ENCODE assay signal across 22 cellular contexts in the genomic region with DNA sequence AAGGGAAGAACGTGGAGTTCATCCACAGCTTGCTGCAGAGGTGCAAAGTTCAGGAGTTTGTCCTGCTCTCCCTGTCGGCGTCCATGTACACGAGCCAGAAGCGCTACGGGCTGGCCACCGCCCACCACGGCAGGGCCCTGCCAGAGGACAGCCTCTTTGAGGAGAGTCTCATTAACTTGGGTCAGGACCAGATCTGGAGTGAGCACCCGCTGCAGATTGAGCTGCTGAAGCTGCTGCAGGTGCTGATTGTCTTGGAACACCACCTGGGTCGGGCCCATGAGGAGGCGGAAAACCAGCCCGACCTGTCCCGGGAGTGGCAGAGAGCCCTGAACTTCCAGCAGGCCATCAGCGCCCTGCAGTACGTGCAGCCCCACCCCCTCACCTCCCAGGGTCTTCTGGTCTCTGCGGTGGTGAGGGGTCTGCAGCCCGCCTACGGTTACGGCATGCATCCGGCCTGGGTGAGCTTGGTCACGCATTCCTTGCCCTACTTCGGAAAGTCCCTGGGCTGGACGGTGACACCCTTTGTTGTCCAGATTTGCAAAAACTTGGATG.
A peak's percentile ranks its signal among the peaks of the same experiment; 100 is the strongest.
DNase-seq lines count a peak whose midpoint lies in the region; ATAC-seq, FAIRE-seq and TF ChIP-seq lines count a peak whose summit lies in the region.
"Had no signal": no experiment of that assay in that cellular context is flagged by ENCODE, and none has a peak within 500 bp of the region (broad histone marks: within the 10 kb centered on the region; RNA-seq: fewer than 3 reads in every experiment).

No MANE protein-coding gene starts in this region.

- 59% methylated on average over 23 of the region's 23 CpGs for WGBS in liver
- WGBS in HepG2 (ENCODE audit: low lambda C conversion rate): 77% methylated on average over 4 of the region's 23 CpGs
- 76 to 82% methylated on average over 23 of the region's 23 CpGs for WGBS in heart right ventricle, 2 donors

- no peaks in the 10 kb centered on the region for H4K20me1 ChIP-seq in HepG2 (ENCODE audit: insufficient read depth, low read length)

- no peak for TF ChIP-seq RAD21 in liver (IDR thresholded peaks at IDR 0.05)
- no peak for TF ChIP-seq RAD21 in HepG2 (CRISPR knock-in tag; IDR thresholded peaks at IDR 0.05)

- in situ Hi-C loops in HepG2 (cut with HindIII; ENCODE audit: extremely low pct_ligation_motif_present, low pct_unique_long_range_greater_than_20kb): no loop called here

- DNase-seq in HepG2 (ENCODE audit: low spot score) (no peak), nephron progenitor cell (peak; percentile 49), RKO (ENCODE audit: low spot score) (no peak), heart right ventricle (no peak), ascending aorta (ENCODE audit: low spot score in 2 of 2) (no peak)
- DNase-seq: activated CD4-positive, alpha-beta T cell treated with anti-CD3 and anti-CD28 coated beads, Interleukin-2, amount 10 ng/mL, durations not matched to agents 24 days and 14 days; activated naive CD4-positive, alpha-beta T cell treated with anti-CD3 and anti-CD28 coated beads for 36 hours; DMS53; GM23248; head of caudate nucleus; left cardiac atrium; NCI-H2171 had no signal

- H3K9me3 ChIP-seq in liver (ENCODE audit: control insufficient read depth in 4 of 4, low read length in 3 of 4) (no peaks in the 10 kb centered on the region), HepG2 (ENCODE audit: low read length) (no peaks in the 10 kb centered on the region), iPS-18c (ENCODE audit: control insufficient read depth, insufficient read depth, low read length) (no peaks in the 10 kb centered on the region), heart right ventricle (no peaks in the 10 kb centered on the region), ascending aorta (no peaks in the 10 kb centered on the region)
- H3K9me3 ChIP-seq: BLaER1 treated with 17β-estradiol and CSF1 and Interleukin-3, amounts not matched to agents 10 nM and 100 nM; Peyer's patch; tibial nerve had no signal

- no peak overlapping the region for H3K4me3 ChIP-seq in liver (ENCODE audit: low read depth in 1 of 3, low read length in 3 of 3)
- no peak overlapping the region for H3K4me3 ChIP-seq in HepG2 (replicated peaks in 1 of 3; ENCODE audit: insufficient read depth in 1 of 3, low read depth in 2 of 3, low read length in 3 of 3)
- H3K4me3 ChIP-seq in iPS-18c (ENCODE audit: insufficient read depth, low read depth, low read length): peak overlapping the region; percentile 9; the same call in 1 of the 2 replicates
- H3K4me3 ChIP-seq in heart right ventricle: no peak overlapping the region
- no peak overlapping the region for H3K4me3 ChIP-seq in ascending aorta
- H3K4me3 ChIP-seq: BLaER1 treated with 17β-estradiol and CSF1 and Interleukin-3, amounts not matched to agents 10 nM and 100 nM; GM23248; Peyer's patch; tibial nerve had no signal

- H3K4me1 ChIP-seq in liver (ENCODE audit: control insufficient read depth in 4 of 4, insufficient read depth in 4 of 4, low read length in 3 of 4) (peaks cover 0 to 11% (median 3%) of the 10 kb centered on the region in 4 donors), HepG2 (ENCODE audit: insufficient read depth, low read length) (no peaks in the 10 kb centered on the region), heart right ventricle (peaks cover 0 to 5% (median 0%) of the 10 kb centered on the region in 9 donors), ascending aorta (no peaks in the 10 kb centered on the region)
- H3K4me1 ChIP-seq: BLaER1 treated with 17β-estradiol and CSF1 and Interleukin-3, amounts not matched to agents 10 nM and 100 nM; Peyer's patch; tibial nerve had no signal

- intact Hi-C loops in HepG2 (cut with micrococcal nuclease; ENCODE audit: unreplicated experiment) (no loop called here), heart right ventricle (cut with DNase I) (no loop called here), ascending aorta (cut with DNase I) (no loop called here)

- TF ChIP-seq EP300 in HepG2 (IDR thresholded peaks at IDR 0.05; ENCODE audit: low read depth in 2 of 2, low read length in 2 of 2) (no peak), HepG2 (CRISPR knock-in tag; IDR thresholded peaks at IDR 0.05; ENCODE audit: borderline replicate concordance) (no peak)

- H3K36me3 Mint-ChIP-seq in nephron progenitor cell (ENCODE audit: low read depth): peaks cover 5% of the 10 kb centered on the region

- no peak for FAIRE-seq in HepG2 (lab: Jason Lieb, UNC)
- FAIRE-seq: A204.1 had no signal

- ATAC-seq in HepG2: no peak
- ATAC-seq in GM19035 (IDR thresholded peaks at IDR 0.05; ENCODE audit: unreplicated experiment): no peak
- ATAC-seq in heart right ventricle: no peak
- ATAC-seq: left cardiac atrium; stimulated activated effector memory CD8-positive, alpha-beta T cell treated with anti-CD3 and anti-CD28 coated beads, Interleukin-12 subunit alpha, Interleukin-12 subunit beta, amount 100 ng/mL, for 72 hours had no signal

- BruUV-seq in HepG2 (replicated peaks; lab: Mats Ljungman, UMichigan): no TSS peak

- H3K27me3 ChIP-seq in liver (ENCODE audit: control insufficient read depth in 4 of 4, insufficient read depth in 4 of 4, low read length in 3 of 4) (no peaks in the 10 kb centered on the region), HepG2 (ENCODE audit: control insufficient read depth in 1 of 2, insufficient read depth in 2 of 2, low read length in 2 of 2) (no peaks in the 10 kb centered on the region), heart right ventricle (no peaks in the 10 kb centered on the region), ascending aorta (no peaks in the 10 kb centered on the region)
- H3K27me3 ChIP-seq: BLaER1 treated with 17β-estradiol and CSF1 and Interleukin-3, amounts not matched to agents 10 nM and 100 nM; Peyer's patch; tibial nerve had no signal

- no peak overlapping the region for H3K27ac ChIP-seq in liver (ENCODE audit: low read depth in 1 of 2, low read length in 2 of 2)
- no peak overlapping the region for H3K27ac ChIP-seq in HepG2 (ENCODE audit: extremely low read length, insufficient read depth, low read length)
- H3K27ac ChIP-seq in heart right ventricle: no peak overlapping the region
- no peak overlapping the region for H3K27ac ChIP-seq in ascending aorta
- H3K27ac ChIP-seq: BLaER1 treated with 17β-estradiol and CSF1 and Interleukin-3, amounts not matched to agents 10 nM and 100 nM; GM23248; KMS-11; tibial nerve had no signal

- POLR2A ChIA-PET in HepG2 (lab: Yijun Ruan, JAX): no interaction called here

- H3K4me3 Mint-ChIP-seq in nephron progenitor cell: no peak overlapping the region
- H3K4me3 Mint-ChIP-seq: activated CD4-positive, alpha-beta T cell treated with anti-CD3 and anti-CD28 coated beads, Interleukin-2, amount 10 ng/mL, durations not matched to agents 24 days and 14 days; activated naive CD4-positive, alpha-beta T cell treated with anti-CD3 and anti-CD28 coated beads for 36 hours; brain; stimulated activated effector memory CD8-positive, alpha-beta T cell treated with anti-CD3 and anti-CD28 coated beads, Interleukin-12 subunit alpha, Interleukin-12 subunit beta, amount 100 ng/mL, for 72 hours had no signal

- H3K27me3 Mint-ChIP-seq in nephron progenitor cell (ENCODE audit: low read depth, poor library complexity): no peaks in the 10 kb centered on the region
- H3K27me3 Mint-ChIP-seq: activated CD4-positive, alpha-beta T cell treated with anti-CD3 and anti-CD28 coated beads, Interleukin-2, amount 10 ng/mL, durations not matched to agents 24 days and 14 days; brain had no signal

- no peak overlapping the region for H2AFZ ChIP-seq in HepG2 (ENCODE audit: low read length)
- H2AFZ ChIP-seq: GM23248 had no signal

- H3K9me3 Mint-ChIP-seq in nephron progenitor cell: no peaks in the 10 kb centered on the region
- H3K9me3 Mint-ChIP-seq: activated CD4-positive, alpha-beta T cell treated with anti-CD3 and anti-CD28 coated beads, Interleukin-2, amount 10 ng/mL, durations not matched to agents 24 days and 14 days; activated naive CD4-positive, alpha-beta T cell treated with anti-CD3 and anti-CD28 coated beads for 36 hours; brain; stimulated activated effector memory CD8-positive, alpha-beta T cell treated with anti-CD3 and anti-CD28 coated beads, Interleukin-12 subunit alpha, Interleukin-12 subunit beta, amount 100 ng/mL, for 72 hours had no signal

- peaks cover 49% of the 10 kb centered on the region for H3K4me1 Mint-ChIP-seq in nephron progenitor cell
- H3K4me1 Mint-ChIP-seq: stimulated activated effector memory CD8-positive, alpha-beta T cell treated with anti-CD3 and anti-CD28 coated beads, Interleukin-12 subunit alpha, Interleukin-12 subunit beta, amount 100 ng/mL, for 72 hours had no signal

- no peak for TF ChIP-seq POLR2A in HepG2 (IDR thresholded peaks at IDR 0.05; ENCODE audit: insufficient read depth in 1 of 2, low read depth in 2 of 2, low read length in 2 of 2)

- TF ChIP-seq CTCF in liver (IDR thresholded peaks at IDR 0.05; ENCODE audit: low read depth, low read length, missing input control) (no peak), HepG2 (CRISPR knock-in tag; IDR thresholded peaks at IDR 0.05) (no peak), nephron progenitor cell (IDR thresholded peaks at IDR 0.05) (no peak), heart right ventricle (IDR thresholded peaks at IDR 0.05) (no peak), ascending aorta (IDR thresholded peaks at IDR 0.05) (no peak)

- H3K9ac ChIP-seq in liver (ENCODE audit: low read depth in 1 of 2, low read length in 2 of 2): no peak overlapping the region
- H3K9ac ChIP-seq in HepG2 (ENCODE audit: insufficient read depth, low read depth, low read length): no peak overlapping the region
- H3K9ac ChIP-seq: BLaER1 treated with 17β-estradiol and CSF1 and Interleukin-3, amounts not matched to agents 10 nM and 100 nM; GM23248; KMS-11 had no signal

- H3K36me3 ChIP-seq in liver (ENCODE audit: control insufficient read depth in 4 of 4, insufficient read depth in 3 of 4, low read depth in 1 of 4, low read length in 3 of 4) (peaks cover 6 to 34% (median 18%) of the 10 kb centered on the region in 4 donors), HepG2 (replicated peaks in 1 of 2; ENCODE audit: control insufficient read depth in 1 of 2, insufficient read depth in 2 of 2, low read length in 2 of 2) (peaks cover 1 to 15% of the 10 kb centered on the region in 2 experiments; a peak in 4 of 5 replicates), heart right ventricle (peaks cover 0 to 96% (median 34%) of the 10 kb centered on the region in 9 donors), ascending aorta (peaks cover 24 to 47% of the 10 kb centered on the region in 2 donors)

- H3K27ac Mint-ChIP-seq in nephron progenitor cell: peak overlapping the region; percentile 88
- H3K27ac Mint-ChIP-seq: activated CD4-positive, alpha-beta T cell treated with anti-CD3 and anti-CD28 coated beads, Interleukin-2, amount 10 ng/mL, durations not matched to agents 24 days and 14 days; activated naive CD4-positive, alpha-beta T cell treated with anti-CD3 and anti-CD28 coated beads for 36 hours; brain; stimulated activated effector memory CD8-positive, alpha-beta T cell treated with anti-CD3 and anti-CD28 coated beads, Interleukin-12 subunit alpha, Interleukin-12 subunit beta, amount 100 ng/mL, for 72 hours had no signal

- CTCF ChIA-PET in HepG2 (lab: Yijun Ruan, JAX; ENCODE audit: low intra/inter-chr PET ratio, low total read pairs): no interaction called here

- no peaks in the 10 kb centered on the region for H3K79me2 ChIP-seq in HepG2 (ENCODE audit: insufficient read depth, low read length)

- H3K4me2 ChIP-seq in HepG2 (ENCODE audit: low read depth, low read length): no peak overlapping the region
- H3K4me2 ChIP-seq: BLaER1 treated with 17β-estradiol and CSF1 and Interleukin-3, amounts not matched to agents 10 nM and 100 nM; KMS-11 had no signal
